Comparison of ENCODE assay signal across 28 cellular contexts in the genomic region with DNA sequence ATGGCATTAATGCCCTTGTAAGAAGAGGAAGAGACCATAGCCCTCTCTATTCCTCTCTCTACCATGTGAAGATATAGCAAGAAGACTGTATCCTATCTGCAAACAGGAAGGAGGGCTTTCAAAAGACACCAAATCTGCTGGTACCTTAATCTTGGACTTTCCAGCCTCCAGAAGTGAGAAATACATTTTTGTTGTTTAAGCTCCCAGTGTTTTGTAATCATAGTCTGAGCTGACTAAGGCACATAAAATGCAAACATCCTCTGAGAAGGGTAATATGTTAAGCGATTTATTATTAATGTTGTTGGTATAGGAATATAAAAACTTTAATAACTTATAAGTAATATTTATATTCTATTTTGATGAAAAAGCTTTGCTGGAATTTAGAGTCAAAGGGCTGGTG.
"Had no signal": no experiment of that assay in that cellular context is flagged by ENCODE, and none has a peak within 500 bp of the region (broad histone marks: within the 10 kb centered on the region; RNA-seq: fewer than 3 reads in every experiment).

No MANE protein-coding gene starts in this region.

- H3K9me3 ChIP-seq: adrenal gland, ascending aorta, esophagus squamous epithelium had no signal

- H3K27ac ChIP-seq: adrenal gland, ascending aorta, epithelial cell of prostate, esophagus squamous epithelium had no signal

- H3K36me3 ChIP-seq: adrenal gland, ascending aorta, esophagus squamous epithelium had no signal

- H3K27me3 ChIP-seq: adrenal gland, ascending aorta, esophagus squamous epithelium had no signal

- H3K4me3 ChIP-seq: adrenal gland, ascending aorta, esophagus squamous epithelium had no signal

- DNase-seq: activated CD4-positive, alpha-beta memory T cell treated with anti-CD3 and anti-CD28 coated beads for 36 hours; activated CD4-positive, alpha-beta T cell treated with anti-CD3 and anti-CD28 coated beads for 36 hours; activated CD4-positive, alpha-beta T cell treated with anti-CD3 and anti-CD28 coated beads, Interleukin-2, amount 10 ng/mL, durations not matched to agents 24 days and 14 days; activated CD4-positive, CD25-positive, alpha-beta regulatory T cell; activated CD4-positive, CD25-positive, alpha-beta regulatory T cell treated with anti-CD3 and anti-CD28 coated beads, Interleukin-2, amount 50 U/mL, for 72 hours; activated CD8-positive, alpha-beta memory T cell treated with anti-CD3 and anti-CD28 coated beads, Interleukin-2, amount 10 ng/mL, durations not matched to agents 7 days and 5 days; activated CD8-positive, alpha-beta memory T cell treated with anti-CD3 and anti-CD28 coated beads, Interleukin-2, amount 50 U/mL, for 4 hours; activated CD8-positive, alpha-beta T cell treated with anti-CD3 and anti-CD28 coated beads, Interleukin-2, amount 10 ng/mL, durations not matched to agents 7 days and 5 days; activated effector memory CD4-positive, alpha-beta T cell treated with anti-CD3 and anti-CD28 coated beads, Interleukin-2, amount 50 U/mL, for 16 hours; activated naive CD4-positive, alpha-beta T cell treated with anti-CD3 and anti-CD28 coated beads for 36 hours; activated naive CD8-positive, alpha-beta T cell treated with anti-CD3 and anti-CD28 coated beads for 36 hours; activated naive CD8-positive, alpha-beta T cell treated with anti-CD3 and anti-CD28 coated beads, Interleukin-2, amount 50 U/mL, for 24 hours; activated T-cell treated with anti-CD3 and anti-CD28 coated beads, Interleukin-2, amount 50 U/mL, for 1 hour; activated T-cell treated with anti-CD3 and anti-CD28 coated beads, Interleukin-2, amount 50 U/mL, for 48 hours; adrenal gland; caudate nucleus; cortex of kidney; dermis blood vessel endothelial cell; effector CD4-positive, alpha-beta T cell; effector memory CD8-positive, alpha-beta T cell; esophagus squamous epithelium; foreskin fibroblast; head of caudate nucleus; T-helper 1 cell; T-helper 17 cell; T1000 had no signal

- H3K4me1 ChIP-seq: adrenal gland, ascending aorta, esophagus squamous epithelium had no signal
